ENCODE assay signal across 8 cellular contexts in genomic region chr11:1854949-1855885, GRCh38. TPM values are rescaled to one million over a fixed set of nuclear protein-coding genes. Genes with fewer than 3 reads are reported as not detected.
DNase-seq lines count a peak whose midpoint lies in the region; ATAC-seq and TF ChIP-seq lines count a peak whose summit lies in the region.

No MANE protein-coding gene starts in this region.

- H3K9me3 ChIP-seq in CD4-positive, CD25-positive, alpha-beta regulatory T cell (ENCODE audit: control insufficient read depth in 2 of 2, low read length in 2 of 2) = no peaks in the 10 kb centered on the region
- no peaks in the 10 kb centered on the region for H3K9me3 ChIP-seq in tibial nerve

- no peak for TF ChIP-seq EP300 in tibial nerve (IDR thresholded peaks at IDR 0.05)

- peak overlapping the region; percentile 61 for H3K27ac ChIP-seq in CD4-positive, CD25-positive, alpha-beta regulatory T cell (ENCODE audit: insufficient read depth, low read length, poor library complexity, severe bottlenecking)
- no peak overlapping the region for H3K27ac ChIP-seq in tibial nerve

- H3K27ac Mint-ChIP-seq in CD4-positive, CD25-positive, alpha-beta regulatory T cell = peak overlapping the region; percentile 23 to 63 (median 59)
- no peak overlapping the region for H3K27ac Mint-ChIP-seq in chondrocyte (ENCODE audit: unreplicated experiment)

- intact Hi-C loops in posterior cingulate gyrus (cut with DNase I) = no loop called here

- peaks cover 4% of the 10 kb centered on the region for H3K36me3 Mint-ChIP-seq in CD4-positive, CD25-positive, alpha-beta regulatory T cell
- no peaks in the 10 kb centered on the region for H3K36me3 Mint-ChIP-seq in chondrocyte (ENCODE audit: low read depth)

- no peak for ATAC-seq in CD4-positive, CD25-positive, alpha-beta regulatory T cell (ENCODE audit: low read depth in 2 of 2)
- ATAC-seq in GM19397 (IDR thresholded peaks at IDR 0.05; ENCODE audit: unreplicated experiment) = peak; percentile 26
- peak; percentile 42 for ATAC-seq in HG03432 (IDR thresholded peaks at IDR 0.05; ENCODE audit: unreplicated experiment)

- H3K27me3 Mint-ChIP-seq in CD4-positive, CD25-positive, alpha-beta regulatory T cell = peaks cover 7% of the 10 kb centered on the region
- H3K27me3 Mint-ChIP-seq in chondrocyte (ENCODE audit: low read depth) = no peaks in the 10 kb centered on the region

- DNase-seq in CD4-positive, CD25-positive, alpha-beta regulatory T cell = peak in 1 of 3 donors; percentile 31
- no peak for DNase-seq in chondrocyte (ENCODE audit: low spot score)
- no peak for DNase-seq in posterior cingulate gyrus
- DNase-seq in NK-92 treated with Interleukin-12 subunit alpha and Interleukin-12 subunit beta, amount 100 ng/mL, for 24 hours (lab: John Stamatoyannopoulos, UW) = no peak
- no peak for DNase-seq in DMS79 (lab: John Stamatoyannopoulos, UW)
- no peak for DNase-seq in tibial nerve (ENCODE audit: low spot score in 2 of 2)

- H3K4me1 ChIP-seq in CD4-positive, CD25-positive, alpha-beta regulatory T cell (ENCODE audit: control insufficient read depth, insufficient read depth, low read length, poor library complexity, severe bottlenecking) = peaks cover 86% of the 10 kb centered on the region
- peaks cover 0 to 22% (median 2%) of the 10 kb centered on the region in 4 donors for H3K4me1 ChIP-seq in tibial nerve

- peak overlapping the region; percentile 26 for H3K4me3 ChIP-seq in CD4-positive, CD25-positive, alpha-beta regulatory T cell (ENCODE audit: low read depth, low read length)
- peak overlapping the region in 2 of 4 donors; percentile 30 to 47 for H3K4me3 ChIP-seq in tibial nerve

- peak; percentile 28 for TF ChIP-seq CTCF in chondrocyte (IDR thresholded peaks at IDR 0.05)
- TF ChIP-seq CTCF in tibial nerve (IDR thresholded peaks at IDR 0.05) = no peak

- WGBS in tibial nerve, 2 donors = 62 to 74% methylated on average over 20 to 23 of the region's 26 CpGs

- no peaks in the 10 kb centered on the region for H3K9me3 Mint-ChIP-seq in CD4-positive, CD25-positive, alpha-beta regulatory T cell
- H3K9me3 Mint-ChIP-seq in chondrocyte (ENCODE audit: low read depth) = no peaks in the 10 kb centered on the region

- H3K4me3 Mint-ChIP-seq in CD4-positive, CD25-positive, alpha-beta regulatory T cell = peak overlapping the region; percentile 99 to 100 (median 100)
- H3K4me3 Mint-ChIP-seq in chondrocyte (ENCODE audit: unreplicated experiment) = no peak overlapping the region

- no peak for TF ChIP-seq POLR2A in tibial nerve (IDR thresholded peaks at IDR 0.05)

- H3K36me3 ChIP-seq in CD4-positive, CD25-positive, alpha-beta regulatory T cell (ENCODE audit: control insufficient read depth, insufficient read depth, low read length) = peaks cover 3% of the 10 kb centered on the region
- H3K36me3 ChIP-seq in tibial nerve = no peaks in the 10 kb centered on the region

- no peaks in the 10 kb centered on the region for H3K27me3 ChIP-seq in CD4-positive, CD25-positive, alpha-beta regulatory T cell (ENCODE audit: control insufficient read depth, insufficient read depth, low read length)
- H3K27me3 ChIP-seq in tibial nerve = no peaks in the 10 kb centered on the region

- peaks cover 0 to 65% (median 26%) of the 10 kb centered on the region in 4 donors for H3K4me1 Mint-ChIP-seq in CD4-positive, CD25-positive, alpha-beta regulatory T cell
- no peaks in the 10 kb centered on the region for H3K4me1 Mint-ChIP-seq in chondrocyte (ENCODE audit: low read depth)

RNA-seq across cellular contexts. Expression of gene LSP1, which starts 2.3 kb away (rescaled TPM):
- 453 TPM for total RNA-seq in CD4-positive, CD25-positive, alpha-beta regulatory T cell
- polyA plus RNA-seq in CD4-positive, CD25-positive, alpha-beta regulatory T cell = 100 to 1,000 TPM; 381 to 514 (median 444) TPM
- 7.2 to 27.5 TPM (median 7.4 TPM) in 3 replicates for total RNA-seq in chondrocyte
- total RNA-seq in tibial nerve = 10 to 100 TPM; 36.9 to 69.0 (median 50.2) TPM

RNA-seq across cellular contexts. Expression of gene TNNI2, which starts 16.4 kb away (rescaled TPM):
- total RNA-seq in CD4-positive, CD25-positive, alpha-beta regulatory T cell = not detected
- not detected for polyA plus RNA-seq in CD4-positive, CD25-positive, alpha-beta regulatory T cell
- 1.3 to 3.2 TPM (median 1.4 TPM) in 3 replicates for total RNA-seq in chondrocyte
- not detected for total RNA-seq in tibial nerve

RNA-seq across cellular contexts. Expression of gene SYT8, which starts 20.4 kb away (rescaled TPM):
- not detected for total RNA-seq in CD4-positive, CD25-positive, alpha-beta regulatory T cell
- not detected for polyA plus RNA-seq in CD4-positive, CD25-positive, alpha-beta regulatory T cell
- total RNA-seq in chondrocyte = 7.1 to 20.4 TPM (median 7.3 TPM) in 3 replicates
- total RNA-seq in tibial nerve = 1 to 10 TPM in 2 of 4 donors, under 1 TPM in 1, not detected in 1; 0.39 to 4.2 (median 1.0) TPM

RNA-seq across cellular contexts. Expression of gene PRR33, which starts 36.5 kb away (rescaled TPM):
- total RNA-seq in CD4-positive, CD25-positive, alpha-beta regulatory T cell = not detected
- under 1 TPM in 3 of 4 donors, not detected in 1; 0.06 to 0.09 (median 0.08) TPM for polyA plus RNA-seq in CD4-positive, CD25-positive, alpha-beta regulatory T cell
- total RNA-seq in chondrocyte = not detected in 3 replicates
- not detected for total RNA-seq in tibial nerve

Comparison
In these comparisons a context has a peak if more than half of its experiments do, and no peak if none do; other contexts are left out.
1. ATAC-seq: peak in GM19397 (single experiment) and HG03432 (single experiment); none in CD4-positive, CD25-positive, alpha-beta regulatory T cell (0 of 2).